ENCODE assay signal across 9 cellular contexts in the genomic region with DNA sequence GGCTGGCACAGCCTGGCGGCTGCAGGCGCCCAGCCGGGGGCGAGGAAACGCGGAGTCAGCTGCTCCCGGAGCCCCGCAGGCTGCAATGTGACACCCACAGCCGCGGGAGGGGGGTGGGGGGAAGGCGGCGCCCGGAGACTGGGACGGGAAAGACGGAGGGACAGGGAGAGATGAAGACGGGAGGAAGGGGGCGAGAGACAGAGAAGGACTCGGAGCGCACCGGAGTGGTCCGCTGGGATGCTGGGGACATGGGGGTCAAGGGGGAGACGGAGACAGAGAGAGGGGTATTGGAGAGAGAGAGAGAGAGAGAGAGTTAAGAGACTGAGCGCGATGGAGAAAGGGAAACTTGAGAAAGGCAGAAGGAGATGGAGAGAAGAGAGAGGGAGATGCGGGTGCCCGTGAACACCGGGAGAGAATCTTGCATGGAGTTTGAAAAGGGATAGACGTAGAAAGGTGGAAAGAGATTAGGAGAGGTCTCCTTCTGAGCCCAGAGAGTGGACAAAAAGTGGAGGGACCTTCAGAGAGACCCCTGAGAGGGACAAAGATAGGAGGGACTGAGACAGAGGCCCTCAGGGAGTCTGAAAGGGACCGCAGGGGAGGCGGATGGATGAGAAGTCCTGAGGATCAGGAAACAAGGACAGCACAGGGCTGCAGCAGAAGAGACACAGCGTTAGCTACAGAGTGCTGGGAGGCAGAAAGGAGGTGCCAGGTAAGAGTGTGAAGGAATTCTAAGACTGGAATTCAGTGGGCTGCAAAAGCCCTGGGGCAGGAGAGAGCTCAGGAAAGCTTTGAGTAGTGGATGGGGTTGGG. TPM values are rescaled to one million over a fixed set of nuclear protein-coding genes. Genes with fewer than 3 reads are reported as not detected.
DNase-seq lines count a peak whose midpoint lies in the region; TF ChIP-seq lines count a peak whose summit lies in the region.
"Had no signal": no experiment of that assay in that cellular context is flagged by ENCODE, and none has a peak within 500 bp of the region (broad histone marks: within the 10 kb centered on the region; RNA-seq: fewer than 3 reads in every experiment).

No MANE protein-coding gene starts in this region.

- H3K4me3 ChIP-seq in WERI-Rb-1 (ENCODE audit: low read depth, low read length) (peak overlapping the region; percentile 56), foreskin fibroblast (ENCODE audit: low read depth in 1 of 2, low read length in 2 of 2) (peak overlapping the region; percentile 53 to 65)

- H3K36me3 ChIP-seq in WERI-Rb-1 = peaks cover 64% of the 10 kb centered on the region

- in situ Hi-C loops in GM13977 (cut with MboI; ENCODE audit: low pct_unique_long_range_greater_than_20kb, low sequenced_read_pairs, unreplicated experiment) = no loop called here

- no peaks in the 10 kb centered on the region for H3K27me3 ChIP-seq in WERI-Rb-1 (ENCODE audit: insufficient read depth, low read depth, severe bottlenecking)

- no peak for TF ChIP-seq CTCF in WERI-Rb-1 (IDR thresholded peaks at IDR 0.05; ENCODE audit: low read depth, low read length)
- no peak for TF ChIP-seq CTCF in foreskin fibroblast (IDR thresholded peaks at IDR 0.05; ENCODE audit: low read depth, low read length)
- TF ChIP-seq CTCF in GM13977 (IDR thresholded peaks at IDR 0.05; ENCODE audit: extremely low read depth, insufficient read depth, missing control alignments) = no peak

- no peaks in the 10 kb centered on the region for H3K9me3 ChIP-seq in WERI-Rb-1 (ENCODE audit: severe bottlenecking)

- DNase-seq in DMS53 (lab: John Stamatoyannopoulos, UW) (peak; percentile 62), DMS53 treated with DMSO at 0.1 percent for 48 hours (lab: John Stamatoyannopoulos, UW; ENCODE audit: unreplicated experiment) (no peak), WERI-Rb-1 (peak; percentile 61), foreskin fibroblast (peak in 1 of 2 donors; percentile 77), occipital lobe (lab: John Stamatoyannopoulos, UW) (peak; percentile 44), T1000 (lab: John Stamatoyannopoulos, UW) (no peak), GM13977 (ENCODE audit: low spot score) (no peak), H4 (ENCODE audit: low spot score) (no peak)

- peak overlapping the region; percentile 96 for H3K27ac ChIP-seq in WERI-Rb-1
- H3K27ac ChIP-seq: 22Rv1 had no signal

RNA-seq across cellular contexts. Expression of a gene that starts 1.0 kb away (rescaled TPM):
- total RNA-seq in occipital lobe = 1.1 TPM
- 9.3 and 9.5 TPM in 2 replicates for total RNA-seq in H4 (2014; rRNA removed; shearing (Covaris generic))

RNA-seq across cellular contexts. Expression of a gene that starts 10.2 kb away (rescaled TPM):
- total RNA-seq in occipital lobe = not detected
- total RNA-seq in H4 (2014; rRNA removed; shearing (Covaris generic)) = not detected in 2 replicates

RNA-seq across cellular contexts. Expression of a gene that starts 31.2 kb away (rescaled TPM):
- total RNA-seq in occipital lobe = 29.6 TPM
- total RNA-seq in H4 (2014; rRNA removed; shearing (Covaris generic)) = 21.3 and 22.0 TPM in 2 replicates

Comparison
In these comparisons a context has a peak if more than half of its experiments do, and no peak if none do; other contexts are left out.
1. DNase-seq: peak in DMS53 (single experiment), WERI-Rb-1 (single experiment) and occipital lobe (single experiment); none in DMS53 treated with DMSO at 0.1 percent for 48 hours (single experiment), T1000 (single experiment), GM13977 (single experiment) and H4 (single experiment).